Comparison of ENCODE assay signal across 40 cellular contexts in the genomic region with DNA sequence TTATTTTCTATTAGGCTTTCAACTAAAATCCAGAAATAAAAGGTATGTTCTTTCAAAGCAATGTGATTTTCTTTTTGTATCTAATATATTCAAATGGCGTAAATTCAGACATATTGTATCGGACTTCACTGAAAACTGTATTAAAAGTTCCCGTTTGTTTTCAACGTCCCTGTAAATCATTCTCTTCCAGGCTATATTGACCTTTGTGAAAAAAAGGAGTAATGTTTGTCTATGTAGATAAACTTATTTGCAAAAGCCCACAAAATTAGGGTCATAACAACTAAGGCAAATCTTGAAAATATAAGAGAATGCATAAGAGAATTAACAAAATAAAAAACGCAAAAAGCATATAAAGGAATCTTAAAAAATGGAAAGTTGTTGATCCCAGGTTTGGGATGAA.
"Had no signal": no experiment of that assay in that cellular context is flagged by ENCODE, and none has a peak within 500 bp of the region (broad histone marks: within the 10 kb centered on the region; RNA-seq: fewer than 3 reads in every experiment).

No MANE protein-coding gene starts in this region.

- H3K4me1 ChIP-seq: adrenal gland, ascending aorta, breast epithelium had no signal

- H3K4me3 ChIP-seq: adrenal gland, ascending aorta, body of pancreas, breast epithelium, cardiac muscle cell had no signal

- H3K27me3 Mint-ChIP-seq: activated naive CD4-positive, alpha-beta T cell treated with anti-CD3 and anti-CD28 coated beads, Interleukin-2, amount 10 ng/mL, durations not matched to agents 7 days and 5 days; activated naive CD4-positive, alpha-beta T cell treated with anti-CD3 and anti-CD28 coated beads, Interleukin-2, amount 50 U/mL, for 24 hours; activated naive CD8-positive, alpha-beta T cell; activated naive CD8-positive, alpha-beta T cell treated with anti-CD3 and anti-CD28 coated beads for 36 hours; activated naive CD8-positive, alpha-beta T cell treated with anti-CD3 and anti-CD28 coated beads, Interleukin-2, amount 10 ng/mL, durations not matched to agents 7 days and 5 days; activated naive CD8-positive, alpha-beta T cell treated with anti-CD3 and anti-CD28 coated beads, Interleukin-2, amount 50 U/mL, for 24 hours; activated T-cell treated with anti-CD3 and anti-CD28 coated beads, Interleukin-2, amount 50 U/mL, for 24 hours had no signal

- H3K4me1 Mint-ChIP-seq: activated naive CD4-positive, alpha-beta T cell treated with anti-CD3 and anti-CD28 coated beads, Interleukin-2, amount 10 ng/mL, durations not matched to agents 7 days and 5 days; activated naive CD4-positive, alpha-beta T cell treated with anti-CD3 and anti-CD28 coated beads, Interleukin-2, amount 50 U/mL, for 24 hours; activated naive CD8-positive, alpha-beta T cell treated with anti-CD3 and anti-CD28 coated beads for 36 hours; activated naive CD8-positive, alpha-beta T cell treated with anti-CD3 and anti-CD28 coated beads, Interleukin-2, amount 10 ng/mL, durations not matched to agents 7 days and 5 days; activated naive CD8-positive, alpha-beta T cell treated with anti-CD3 and anti-CD28 coated beads, Interleukin-2, amount 50 U/mL, for 24 hours; activated T-helper 17 cell treated with anti-CD3 and anti-CD28 coated beads, Interleukin-2, amount 50 U/mL, for 72 hours; brain; central memory CD8-positive, alpha-beta T cell had no signal

- H3K27me3 ChIP-seq: adrenal gland, ascending aorta, body of pancreas, brain microvascular endothelial cell, breast epithelium, cardiac muscle cell had no signal

- H3K9me3 Mint-ChIP-seq: activated naive CD8-positive, alpha-beta T cell treated with anti-CD3 and anti-CD28 coated beads for 36 hours; activated naive CD8-positive, alpha-beta T cell treated with anti-CD3 and anti-CD28 coated beads, Interleukin-2, amount 10 ng/mL, durations not matched to agents 7 days and 5 days; activated T-cell treated with anti-CD3 and anti-CD28 coated beads, Interleukin-2, amount 50 U/mL, for 24 hours; activated T-helper 17 cell treated with anti-CD3 and anti-CD28 coated beads, Interleukin-2, amount 50 U/mL, for 72 hours; central memory CD8-positive, alpha-beta T cell had no signal

- H3K36me3 Mint-ChIP-seq: activated naive CD4-positive, alpha-beta T cell treated with anti-CD3 and anti-CD28 coated beads, Interleukin-2, amount 10 ng/mL, durations not matched to agents 7 days and 5 days; activated naive CD4-positive, alpha-beta T cell treated with anti-CD3 and anti-CD28 coated beads, Interleukin-2, amount 50 U/mL, for 24 hours; activated naive CD4-positive, alpha-beta T cell treated with anti-CD3 and anti-CD28 coated beads, Interleukin-2, amount 50 U/mL, for 72 hours; activated naive CD8-positive, alpha-beta T cell; activated naive CD8-positive, alpha-beta T cell treated with anti-CD3 and anti-CD28 coated beads for 36 hours; activated naive CD8-positive, alpha-beta T cell treated with anti-CD3 and anti-CD28 coated beads, Interleukin-2, amount 10 ng/mL, durations not matched to agents 7 days and 5 days; brain had no signal

- H3K9me3 ChIP-seq: adrenal gland, ascending aorta, body of pancreas had no signal

- H3K4me3 Mint-ChIP-seq: activated naive CD4-positive, alpha-beta T cell treated with anti-CD3 and anti-CD28 coated beads for 36 hours; activated naive CD4-positive, alpha-beta T cell treated with anti-CD3 and anti-CD28 coated beads, Interleukin-2, amount 10 ng/mL, durations not matched to agents 7 days and 5 days; activated naive CD4-positive, alpha-beta T cell treated with anti-CD3 and anti-CD28 coated beads, Interleukin-2, amount 50 U/mL, for 24 hours; activated naive CD8-positive, alpha-beta T cell; activated naive CD8-positive, alpha-beta T cell treated with anti-CD3 and anti-CD28 coated beads for 36 hours; activated naive CD8-positive, alpha-beta T cell treated with anti-CD3 and anti-CD28 coated beads, Interleukin-2, amount 10 ng/mL, durations not matched to agents 7 days and 5 days; activated naive CD8-positive, alpha-beta T cell treated with anti-CD3 and anti-CD28 coated beads, Interleukin-2, amount 50 U/mL, for 24 hours; activated T-cell treated with anti-CD3 and anti-CD28 coated beads, Interleukin-2, amount 50 U/mL, for 24 hours; activated T-cell treated with anti-CD3 and anti-CD28 coated beads, Interleukin-2, amount 50 U/mL, for 4 hours; activated T-cell treated with anti-CD3 and anti-CD28 coated beads, Interleukin-2, amount 50 U/mL, for 72 hours; activated T-helper 1 cell treated with anti-CD3 and anti-CD28 coated beads, Interleukin-12 subunit alpha, Interleukin-12 subunit beta, Interleukin-2, Interleukin-4 antibody, amounts not matched to agents 30 ng/mL and 10 ng/mL and 1 ng/mL, durations not matched to agents 14 hours and 24 hours and 36 hours; activated T-helper 17 cell treated with anti-CD3 and anti-CD28 coated beads, Interleukin-2, amount 50 U/mL, for 72 hours; brain; central memory CD8-positive, alpha-beta T cell had no signal

- H3K36me3 ChIP-seq: adrenal gland, ascending aorta, brain microvascular endothelial cell, breast epithelium, cardiac muscle cell had no signal

- DNase-seq: activated effector memory CD4-positive, alpha-beta T cell treated with anti-CD3 and anti-CD28 coated beads, Interleukin-2, amount 50 U/mL, for 16 hours; activated effector memory CD4-positive, alpha-beta T cell treated with Interleukin-2 at 50 U/mL for 16 hours; activated gamma-delta T cell; activated gamma-delta T cell treated with Interleukin-2 at 50 U/mL for 16 hours; activated naive CD4-positive, alpha-beta T cell; activated naive CD4-positive, alpha-beta T cell treated with anti-CD3 and anti-CD28 coated beads for 36 hours; activated naive CD4-positive, alpha-beta T cell treated with anti-CD3 and anti-CD28 coated beads, Interleukin-2, amount 10 ng/mL, durations not matched to agents 7 days and 5 days; activated naive CD4-positive, alpha-beta T cell treated with anti-CD3 and anti-CD28 coated beads, Interleukin-2, amount 50 U/mL, for 16 hours; activated naive CD4-positive, alpha-beta T cell treated with Interleukin-2 at 50 U/mL for 16 hours; activated naive CD8-positive, alpha-beta T cell treated with anti-CD3 and anti-CD28 coated beads for 36 hours; activated naive CD8-positive, alpha-beta T cell treated with anti-CD3 and anti-CD28 coated beads, Interleukin-2, amount 10 ng/mL, durations not matched to agents 7 days and 5 days; activated naive CD8-positive, alpha-beta T cell treated with anti-CD3 and anti-CD28 coated beads, Interleukin-2, amount 50 U/mL, for 24 hours; activated T-cell treated with anti-CD3 and anti-CD28 coated beads, Interleukin-2, amount 50 U/mL, for 1 hour; activated T-cell treated with anti-CD3 and anti-CD28 coated beads, Interleukin-2, amount 50 U/mL, for 24 hours; activated T-cell treated with anti-CD3 and anti-CD28 coated beads, Interleukin-2, amount 50 U/mL, for 4 hours; activated T-cell treated with anti-CD3 and anti-CD28 coated beads, Interleukin-2, amount 50 U/mL, for 48 hours; activated T-cell treated with anti-CD3 and anti-CD28 coated beads, Interleukin-2, amount 50 U/mL, for 72 hours; adrenal gland; amniotic stem cell; amygdala; anterior cingulate cortex; aorta; brain microvascular endothelial cell; caudate nucleus; central memory CD4-positive, alpha-beta T cell; cerebellar nuclear complex had no signal

- FAIRE-seq: astrocyte, bronchial epithelial cell had no signal

- H3K27ac ChIP-seq: adrenal gland, ascending aorta, body of pancreas, brain microvascular endothelial cell, breast epithelium, cardiac muscle cell had no signal

- ATAC-seq: activated naive CD4-positive, alpha-beta T cell treated with anti-CD3 and anti-CD28 coated beads, Interleukin-2, amount 50 U/mL, for 72 hours; activated naive CD8-positive, alpha-beta T cell treated with anti-CD3 and anti-CD28 coated beads, Interleukin-2, amount 50 U/mL, for 24 hours; activated T-cell treated with anti-CD3 and anti-CD28 coated beads, Interleukin-2, amount 50 U/mL, for 4 hours; activated T-cell treated with anti-CD3 and anti-CD28 coated beads, Interleukin-2, amount 50 U/mL, for 72 hours; activated T-helper 17 cell treated with anti-CD3 and anti-CD28 coated beads, Interleukin-2, amount 50 U/mL, for 72 hours had no signal

- H3K27ac Mint-ChIP-seq: activated naive CD4-positive, alpha-beta T cell treated with anti-CD3 and anti-CD28 coated beads for 36 hours; activated naive CD4-positive, alpha-beta T cell treated with anti-CD3 and anti-CD28 coated beads, Interleukin-2, amount 10 ng/mL, durations not matched to agents 7 days and 5 days; activated naive CD4-positive, alpha-beta T cell treated with anti-CD3 and anti-CD28 coated beads, Interleukin-2, amount 50 U/mL, for 24 hours; activated naive CD4-positive, alpha-beta T cell treated with anti-CD3 and anti-CD28 coated beads, Interleukin-2, amount 50 U/mL, for 72 hours; activated naive CD8-positive, alpha-beta T cell; activated naive CD8-positive, alpha-beta T cell treated with anti-CD3 and anti-CD28 coated beads for 36 hours; activated naive CD8-positive, alpha-beta T cell treated with anti-CD3 and anti-CD28 coated beads, Interleukin-2, amount 10 ng/mL, durations not matched to agents 7 days and 5 days; activated naive CD8-positive, alpha-beta T cell treated with anti-CD3 and anti-CD28 coated beads, Interleukin-2, amount 50 U/mL, for 24 hours; activated T-cell treated with anti-CD3 and anti-CD28 coated beads, Interleukin-2, amount 50 U/mL, for 24 hours; activated T-cell treated with anti-CD3 and anti-CD28 coated beads, Interleukin-2, amount 50 U/mL, for 72 hours; activated T-helper 1 cell treated with anti-CD3 and anti-CD28 coated beads, Interleukin-12 subunit alpha, Interleukin-12 subunit beta, Interleukin-2, Interleukin-4 antibody, amounts not matched to agents 30 ng/mL and 10 ng/mL and 1 ng/mL, durations not matched to agents 14 hours and 24 hours and 36 hours; activated T-helper 17 cell treated with anti-CD3 and anti-CD28 coated beads, Interleukin-2, amount 50 U/mL, for 72 hours; activated T-helper 2 cell treated with anti-CD3 and anti-CD28 coated beads, Interferon-gamma antibody, Interleukin-2, Interleukin-4, amounts not matched to agents 10 μg/mL and 5 μg/mL and 100 μg/mL, durations not matched to agents 14 hours and 24 hours and 36 hours; brain had no signal
